8 cellular contexts compared by ENCODE assay signal in genomic region chr3:56915969-56916586, GRCh38.
DNase-seq lines count a peak whose midpoint lies in the region; ATAC-seq and TF ChIP-seq lines count a peak whose summit lies in the region.

No MANE protein-coding gene starts in this region.

- WGBS in thymus = 3% methylated on average over 16 of the region's 16 CpGs

- in situ Hi-C loops in HAP-1 (cut with MboI; ENCODE audit: low sequenced_read_pairs) = no loop called here

- H3K36me3 ChIP-seq in muscle layer of duodenum (ENCODE audit: control insufficient read depth in 1 of 2, insufficient read depth in 2 of 2, low read length in 2 of 2) (no peaks in the 10 kb centered on the region), thymus (ENCODE audit: control insufficient read depth, insufficient read depth) (no peaks in the 10 kb centered on the region), HAP-1 (replicated peaks) (no peaks in the 10 kb centered on the region)

- peak overlapping the region in 1 of 2 donors; percentile 32 for H3K4me3 ChIP-seq in muscle layer of duodenum (ENCODE audit: low read depth in 1 of 2, low read length in 2 of 2)
- peak overlapping the region; percentile 48 for H3K4me3 ChIP-seq in thymus (ENCODE audit: low read length)
- no peak overlapping the region for H3K4me3 ChIP-seq in HAP-1

- TF ChIP-seq POLR2A in GM15510 (IDR thresholded peaks at IDR 0.05; ENCODE audit: borderline replicate concordance, extremely low read depth, insufficient read length) = peak; percentile 36

- H3K27me3 ChIP-seq in muscle layer of duodenum (ENCODE audit: low read depth, low read length) = no peaks in the 10 kb centered on the region
- no peaks in the 10 kb centered on the region for H3K27me3 ChIP-seq in thymus (ENCODE audit: control insufficient read depth, insufficient read depth)
- no peaks in the 10 kb centered on the region for H3K27me3 ChIP-seq in HAP-1 (ENCODE audit: low read depth)

- peak; percentile 58 for ATAC-seq in HG02798 (IDR thresholded peaks at IDR 0.05; ENCODE audit: poor library complexity, unreplicated experiment)

- DNase-seq in NOMO-1 treated with dmso at 0.1 percent for 144 hours (lab: John Stamatoyannopoulos, UW; ENCODE audit: unreplicated experiment) (peak; percentile 64), HAP-1 (ENCODE audit: low spot score in 2 of 2) (no peak), pons (ENCODE audit: low spot score) (no peak)
- DNase-seq in activated T-helper 9 cell treated with anti-CD3 and anti-CD28 coated beads, Interleukin-2, amount 50 U/mL, for 16 hours (ENCODE audit: low read depth) = peak; percentile 48

- H3K4me1 ChIP-seq in muscle layer of duodenum (ENCODE audit: control insufficient read depth in 1 of 2, insufficient read depth in 2 of 2, low read length in 2 of 2) (peaks cover under 1 to 5% of the 10 kb centered on the region in 2 donors), thymus (ENCODE audit: control insufficient read depth, insufficient read depth, low read length) (peaks cover 19% of the 10 kb centered on the region), HAP-1 (no peaks in the 10 kb centered on the region)

- H3K27ac ChIP-seq in muscle layer of duodenum (ENCODE audit: low read length) (peak overlapping the region; percentile 14), thymus (ENCODE audit: low read depth) (peak overlapping the region; percentile 86)

- no peaks in the 10 kb centered on the region for H3K9me3 ChIP-seq in muscle layer of duodenum (ENCODE audit: control insufficient read depth in 1 of 2, low read length in 2 of 2)
- no peaks in the 10 kb centered on the region for H3K9me3 ChIP-seq in thymus (ENCODE audit: control insufficient read depth)
- H3K9me3 ChIP-seq in HAP-1 = no peaks in the 10 kb centered on the region

Comparison
In these comparisons a context has a peak if more than half of its experiments do, and no peak if none do; other contexts are left out.
1. DNase-seq: peak in NOMO-1 treated with dmso at 0.1 percent for 144 hours (single experiment) and activated T-helper 9 cell treated with anti-CD3 and anti-CD28 coated beads, Interleukin-2, amount 50 U/mL, for 16 hours (single experiment); none in HAP-1 (0 of 2) and pons (single experiment).